In the genomic region with DNA sequence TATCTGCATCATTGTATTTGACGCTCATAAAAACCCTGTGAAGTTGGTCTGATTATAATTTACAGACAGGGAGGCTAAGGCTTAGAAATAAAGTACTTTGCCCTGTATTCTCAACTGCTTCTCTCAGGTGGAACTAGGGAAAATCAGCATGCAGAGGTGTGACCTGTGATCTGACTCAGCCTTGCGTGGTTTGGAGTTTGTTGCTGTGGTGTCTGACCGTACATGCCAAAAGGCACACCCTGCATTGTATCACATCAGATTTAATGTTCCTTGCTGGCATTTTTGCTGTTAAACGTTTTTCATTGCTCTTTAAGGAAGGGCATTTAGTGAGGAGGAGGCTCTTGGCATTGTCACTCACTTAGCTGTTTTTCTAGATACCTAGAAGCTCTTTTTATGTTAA, we compare ENCODE assay signal across 13 cellular contexts. TPM values are rescaled to one million over a fixed set of nuclear protein-coding genes. Genes with fewer than 3 reads are reported as not detected.
A peak's percentile ranks its signal among the peaks of the same experiment; 100 is the strongest.
DNase-seq lines count a peak whose midpoint lies in the region; ATAC-seq and TF ChIP-seq lines count a peak whose summit lies in the region.
"Had no signal": no experiment of that assay in that cellular context is flagged by ENCODE, and none has a peak within 500 bp of the region (broad histone marks: within the 10 kb centered on the region; RNA-seq: fewer than 3 reads in every experiment).

No MANE protein-coding gene starts in this region.

- ATAC-seq in esophagus mucosa, result peak; percentile 98
- ATAC-seq: naive thymus-derived CD4-positive, alpha-beta T cell had no signal

- H3K4me1 Mint-ChIP-seq in activated naive CD4-positive, alpha-beta T cell treated with anti-CD3 and anti-CD28 coated beads for 36 hours (ENCODE audit: low read depth), result peaks cover 10% of the 10 kb centered on the region
- peaks cover 18% of the 10 kb centered on the region for H3K4me1 Mint-ChIP-seq in activated naive CD4-positive, alpha-beta T cell treated with anti-CD3 and anti-CD28 coated beads, Interleukin-2, amount 10 ng/mL, durations not matched to agents 7 days and 5 days
- peaks cover 3% of the 10 kb centered on the region for H3K4me1 Mint-ChIP-seq in type B pancreatic cell (ENCODE audit: unreplicated experiment)

- intact Hi-C loops in activated naive CD4-positive, alpha-beta T cell treated with anti-CD3 and anti-CD28 coated beads for 36 hours (cut with micrococcal nuclease), result no loop called here

- TF ChIP-seq CTCF in type B pancreatic cell (conservative IDR thresholded peaks at IDR 0.05), result no peak

- H3K4me3 Mint-ChIP-seq in activated naive CD4-positive, alpha-beta T cell treated with anti-CD3 and anti-CD28 coated beads for 36 hours, result no peak overlapping the region
- no peak overlapping the region for H3K4me3 Mint-ChIP-seq in activated naive CD4-positive, alpha-beta T cell treated with anti-CD3 and anti-CD28 coated beads, Interleukin-2, amount 10 ng/mL, durations not matched to agents 7 days and 5 days
- no peak overlapping the region for H3K4me3 Mint-ChIP-seq in type B pancreatic cell
- H3K4me3 Mint-ChIP-seq: stimulated activated naive CD8-positive, alpha-beta T cell treated with anti-CD3 and anti-CD28 coated beads, Interleukin-15, Interleukin-2, amounts not matched to agents 100 ng/mL and 50 ng/mL, for 24 hours had no signal

- H3K9me3 Mint-ChIP-seq in activated naive CD4-positive, alpha-beta T cell treated with anti-CD3 and anti-CD28 coated beads for 36 hours, result no peaks in the 10 kb centered on the region
- no peaks in the 10 kb centered on the region for H3K9me3 Mint-ChIP-seq in activated naive CD4-positive, alpha-beta T cell treated with anti-CD3 and anti-CD28 coated beads, Interleukin-2, amount 10 ng/mL, durations not matched to agents 7 days and 5 days
- H3K9me3 Mint-ChIP-seq in type B pancreatic cell, result no peaks in the 10 kb centered on the region
- H3K9me3 Mint-ChIP-seq: naive thymus-derived CD4-positive, alpha-beta T cell; stimulated activated naive CD8-positive, alpha-beta T cell treated with anti-CD3 and anti-CD28 coated beads, Interleukin-15, Interleukin-2, amounts not matched to agents 100 ng/mL and 50 ng/mL, for 24 hours had no signal

- CTCF ChIA-PET in activated naive CD4-positive, alpha-beta T cell treated with anti-CD3 and anti-CD28 coated beads for 36 hours (lab: Charles Lee), result interaction anchor here (1.4 kb wide), 1 partner anchor 34 kb away, joined by 3 read pairs; no protein-coding TSS in a partner anchor
- CTCF ChIA-PET in activated naive CD4-positive, alpha-beta T cell treated with anti-CD3 and anti-CD28 coated beads, Interleukin-2, amount 10 ng/mL, durations not matched to agents 7 days and 5 days (lab: Charles Lee), result interaction anchor here (5.2 kb wide), 1 partner anchor 33 kb away, joined by 41 read pairs; no protein-coding TSS in a partner anchor

- H3K36me3 Mint-ChIP-seq in activated naive CD4-positive, alpha-beta T cell treated with anti-CD3 and anti-CD28 coated beads for 36 hours (ENCODE audit: low read depth), result no peaks in the 10 kb centered on the region
- H3K36me3 Mint-ChIP-seq in activated naive CD4-positive, alpha-beta T cell treated with anti-CD3 and anti-CD28 coated beads, Interleukin-2, amount 10 ng/mL, durations not matched to agents 7 days and 5 days, result no peaks in the 10 kb centered on the region
- no peaks in the 10 kb centered on the region for H3K36me3 Mint-ChIP-seq in type B pancreatic cell

- DNase-seq in activated naive CD4-positive, alpha-beta T cell treated with anti-CD3 and anti-CD28 coated beads for 36 hours, result peak; percentile 64
- no peak for DNase-seq in activated naive CD4-positive, alpha-beta T cell treated with anti-CD3 and anti-CD28 coated beads, Interleukin-2, amount 10 ng/mL, durations not matched to agents 7 days and 5 days
- peak; percentile 66 for DNase-seq in NCI-H226
- DNase-seq in type B pancreatic cell (ENCODE audit: extremely low spot score, unreplicated experiment), result no peak
- DNase-seq in GM19238 (ENCODE audit: insufficient read length, low spot score), result no peak
- DNase-seq in NCI-H2227 (lab: John Stamatoyannopoulos, UW; ENCODE audit: unreplicated experiment), result no peak
- no peak for DNase-seq in SK-N-DZ (ENCODE audit: low spot score)
- DNase-seq: BE2C; naive thymus-derived CD4-positive, alpha-beta T cell; SHP77 had no signal

- H3K27ac Mint-ChIP-seq in activated naive CD4-positive, alpha-beta T cell treated with anti-CD3 and anti-CD28 coated beads for 36 hours, result no peak overlapping the region
- no peak overlapping the region for H3K27ac Mint-ChIP-seq in activated naive CD4-positive, alpha-beta T cell treated with anti-CD3 and anti-CD28 coated beads, Interleukin-2, amount 10 ng/mL, durations not matched to agents 7 days and 5 days
- peak overlapping the region; percentile 79 for H3K27ac Mint-ChIP-seq in type B pancreatic cell
- H3K27ac Mint-ChIP-seq: stimulated activated naive CD8-positive, alpha-beta T cell treated with anti-CD3 and anti-CD28 coated beads, Interleukin-15, Interleukin-2, amounts not matched to agents 100 ng/mL and 50 ng/mL, for 24 hours had no signal

- no peaks in the 10 kb centered on the region for H3K27me3 Mint-ChIP-seq in activated naive CD4-positive, alpha-beta T cell treated with anti-CD3 and anti-CD28 coated beads for 36 hours (ENCODE audit: low read depth)
- peaks cover 23% of the 10 kb centered on the region for H3K27me3 Mint-ChIP-seq in activated naive CD4-positive, alpha-beta T cell treated with anti-CD3 and anti-CD28 coated beads, Interleukin-2, amount 10 ng/mL, durations not matched to agents 7 days and 5 days
- peaks cover 19% of the 10 kb centered on the region for H3K27me3 Mint-ChIP-seq in type B pancreatic cell

RNA-seq across cellular contexts. Expression of a gene that starts 58.8 kb away (rescaled TPM):
- total RNA-seq in activated naive CD4-positive, alpha-beta T cell treated with anti-CD3 and anti-CD28 coated beads for 36 hours, result not detected
- total RNA-seq in esophagus mucosa (not detected), type B pancreatic cell (ENCODE audit: low replicate concordance) (not detected in 2 replicates)
- polyA plus RNA-seq in SK-N-DZ (2014; cell fraction: cytosol; rRNA removed), result not detected in 2 replicates
- not detected in 2 replicates for polyA plus RNA-seq in SK-N-DZ (2014; cell fraction: nucleus; rRNA removed)
- total RNA-seq: chondrocyte; naive thymus-derived CD4-positive, alpha-beta T cell had no signal
- polyA plus RNA-seq: naive thymus-derived CD4-positive, alpha-beta T cell had no signal

Comparison
In these comparisons a context has a peak if more than half of its experiments do, and no peak if none do; other contexts are left out.
1. DNase-seq: peak in activated naive CD4-positive, alpha-beta T cell treated with anti-CD3 and anti-CD28 coated beads for 36 hours (single experiment) and NCI-H226 (single experiment); none in activated naive CD4-positive, alpha-beta T cell treated with anti-CD3 and anti-CD28 coated beads, Interleukin-2, amount 10 ng/mL, durations not matched to agents 7 days and 5 days (single experiment), type B pancreatic cell (single experiment), GM19238 (single experiment), NCI-H2227 (single experiment) and SK-N-DZ (single experiment).